ENCODE assay signal across 14 cellular contexts in genomic region chr15:81865850-81866537, GRCh38.
DNase-seq lines count a peak whose midpoint lies in the region; ATAC-seq and TF ChIP-seq lines count a peak whose summit lies in the region.
"Had no signal": no experiment of that assay in that cellular context is flagged by ENCODE, and none has a peak within 500 bp of the region (broad histone marks: within the 10 kb centered on the region; RNA-seq: fewer than 3 reads in every experiment).

No MANE protein-coding gene starts in this region.

- no peak overlapping the region for H3K4me2 ChIP-seq in smooth muscle cell

- H3K4me3 Mint-ChIP-seq in T-helper 2 cell treated with Interferon-gamma antibody and Interleukin-4, amounts not matched to agents 5 μg/mL and 100 μg/mL, for 36 hours = no peak overlapping the region
- H3K4me3 Mint-ChIP-seq in immature natural killer cell = no peak overlapping the region
- H3K4me3 Mint-ChIP-seq: activated CD8-positive, alpha-beta T cell treated with anti-CD3 and anti-CD28 coated beads, Interleukin-2, amount 10 ng/mL, durations not matched to agents 7 days and 5 days; nephron had no signal

- no peaks in the 10 kb centered on the region for H3K36me3 Mint-ChIP-seq in T-helper 2 cell treated with Interferon-gamma antibody and Interleukin-4, amounts not matched to agents 5 μg/mL and 100 μg/mL, for 36 hours (ENCODE audit: low read depth)
- no peaks in the 10 kb centered on the region for H3K36me3 Mint-ChIP-seq in immature natural killer cell

- H3K9ac ChIP-seq in smooth muscle cell (ENCODE audit: low read depth) = no peak overlapping the region

- TF ChIP-seq CTCF in GM20000 (IDR thresholded peaks at IDR 0.05; ENCODE audit: extremely low read depth, missing control alignments) (no peak), smooth muscle cell (IDR thresholded peaks at IDR 0.05; ENCODE audit: borderline replicate concordance, insufficient read depth, poor library complexity, severe bottlenecking) (no peak)

- H3K27ac ChIP-seq in smooth muscle cell (ENCODE audit: low read depth) = no peak overlapping the region
- H3K27ac ChIP-seq: C4-2B had no signal

- H3K79me2 ChIP-seq in smooth muscle cell (ENCODE audit: low read depth) = no peaks in the 10 kb centered on the region

- WGBS in smooth muscle cell (ENCODE audit: low lambda C conversion rate) = 89% methylated on average over 7 of the region's 11 CpGs

- H3K9me3 Mint-ChIP-seq in T-helper 2 cell treated with Interferon-gamma antibody and Interleukin-4, amounts not matched to agents 5 μg/mL and 100 μg/mL, for 36 hours = no peaks in the 10 kb centered on the region
- H3K9me3 Mint-ChIP-seq in immature natural killer cell = no peaks in the 10 kb centered on the region

- H3F3A ChIP-seq in smooth muscle cell (ENCODE audit: low read depth) = no peaks in the 10 kb centered on the region

- no peaks in the 10 kb centered on the region for H3K36me3 ChIP-seq in smooth muscle cell (ENCODE audit: low read depth)

- H3K27me3 Mint-ChIP-seq in T-helper 2 cell treated with Interferon-gamma antibody and Interleukin-4, amounts not matched to agents 5 μg/mL and 100 μg/mL, for 36 hours (ENCODE audit: low read depth) = no peaks in the 10 kb centered on the region
- H3K27me3 Mint-ChIP-seq in immature natural killer cell (ENCODE audit: low read depth in 3 of 3) = peaks cover 0 to 9% (median 7%) of the 10 kb centered on the region in 3 donors

- H3K27ac Mint-ChIP-seq in T-helper 2 cell treated with Interferon-gamma antibody and Interleukin-4, amounts not matched to agents 5 μg/mL and 100 μg/mL, for 36 hours = no peak overlapping the region
- no peak overlapping the region for H3K27ac Mint-ChIP-seq in immature natural killer cell
- H3K27ac Mint-ChIP-seq: activated CD8-positive, alpha-beta T cell treated with anti-CD3 and anti-CD28 coated beads, Interleukin-2, amount 10 ng/mL, durations not matched to agents 7 days and 5 days; nephron had no signal

- ATAC-seq in GM18502 (IDR thresholded peaks at IDR 0.05; ENCODE audit: poor library complexity, unreplicated experiment) (peak; percentile 99), HG02973 (IDR thresholded peaks at IDR 0.05; ENCODE audit: unreplicated experiment) (peak; percentile 97)
- ATAC-seq: activated CD8-positive, alpha-beta T cell treated with anti-CD3 and anti-CD28 coated beads, Interleukin-2, amount 10 ng/mL, durations not matched to agents 7 days and 5 days had no signal

- H3K9me3 ChIP-seq in smooth muscle cell (replicated peaks; ENCODE audit: low read depth) = no peaks in the 10 kb centered on the region

- H3K4me1 Mint-ChIP-seq in T-helper 2 cell treated with Interferon-gamma antibody and Interleukin-4, amounts not matched to agents 5 μg/mL and 100 μg/mL, for 36 hours (ENCODE audit: low read depth) = no peaks in the 10 kb centered on the region
- no peaks in the 10 kb centered on the region for H3K4me1 Mint-ChIP-seq in immature natural killer cell
- H3K4me1 Mint-ChIP-seq: nephron had no signal

- DNase-seq in GM20000 (ENCODE audit: low spot score) = peak; percentile 81
- peak; percentile 73 for DNase-seq in NAMALWA (ENCODE audit: low spot score)
- DNase-seq in T-helper 2 cell treated with Interferon-gamma antibody and Interleukin-4, amounts not matched to agents 5 μg/mL and 100 μg/mL, for 36 hours (ENCODE audit: low spot score) = no peak
- no peak for DNase-seq in immature natural killer cell
- no peak for DNase-seq in head of caudate nucleus
- DNase-seq in smooth muscle cell (lab: John Stamatoyannopoulos, UW; ENCODE audit: unreplicated experiment) = no peak
- DNase-seq: activated CD8-positive, alpha-beta T cell treated with anti-CD3 and anti-CD28 coated beads, Interleukin-2, amount 10 ng/mL, durations not matched to agents 7 days and 5 days; amniotic stem cell; IMR-90; NCI-H446 treated with DMSO at 0.1 percent for 48 hours had no signal

- no peak overlapping the region for H3K4me3 ChIP-seq in smooth muscle cell

- no peaks in the 10 kb centered on the region for H4K20me1 ChIP-seq in smooth muscle cell (ENCODE audit: low read depth)

- no peaks in the 10 kb centered on the region for H3K4me1 ChIP-seq in smooth muscle cell (ENCODE audit: low read depth)

- no peaks in the 10 kb centered on the region for H3K27me3 ChIP-seq in smooth muscle cell (ENCODE audit: low read depth)

- intact Hi-C loops in head of caudate nucleus (cut with DNase I) = no loop called here

- no peak overlapping the region for H2AFZ ChIP-seq in smooth muscle cell (ENCODE audit: low read depth)

Comparison
In these comparisons a context has a peak if more than half of its experiments do, and no peak if none do; other contexts are left out.
1. DNase-seq: peak in GM20000 (single experiment) and NAMALWA (single experiment); none in T-helper 2 cell treated with Interferon-gamma antibody and Interleukin-4, amounts not matched to agents 5 μg/mL and 100 μg/mL, for 36 hours (single experiment), immature natural killer cell (0 of 3), head of caudate nucleus (0 of 42) and smooth muscle cell (single experiment).